ENCODE assay signal across 9 cellular contexts in the genomic region with DNA sequence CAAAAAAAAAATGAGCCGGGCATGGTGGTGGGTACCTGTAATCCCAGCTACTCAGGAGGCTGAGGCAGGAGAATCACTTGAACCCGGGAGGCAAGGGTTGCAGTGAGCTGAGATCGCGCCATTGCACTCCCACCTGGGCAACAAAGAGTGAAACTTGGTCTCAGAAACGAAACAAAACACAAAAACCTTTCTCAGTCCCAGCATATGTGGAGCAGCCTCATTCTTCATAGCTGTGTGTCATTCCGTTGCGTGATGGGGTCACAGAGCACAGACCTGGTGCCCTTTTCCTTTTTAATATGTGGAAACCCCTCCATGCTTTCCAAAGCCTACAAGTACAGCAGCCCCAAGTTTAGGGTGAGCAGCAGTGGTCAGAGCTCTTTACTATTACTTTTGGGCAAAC. TPM values are rescaled to one million over a fixed set of nuclear protein-coding genes. Genes with fewer than 3 reads are reported as not detected.
A peak's percentile ranks its signal among the peaks of the same experiment; 100 is the strongest.
DNase-seq lines count a peak whose midpoint lies in the region; ATAC-seq and TF ChIP-seq lines count a peak whose summit lies in the region.
"Had no signal": no experiment of that assay in that cellular context is flagged by ENCODE, and none has a peak within 500 bp of the region (broad histone marks: within the 10 kb centered on the region; RNA-seq: fewer than 3 reads in every experiment).

No MANE protein-coding gene starts in this region.

- H3K36me3 Mint-ChIP-seq in activated CD4-positive, alpha-beta T cell treated with anti-CD3 and anti-CD28 coated beads for 36 hours (ENCODE audit: low read depth), result peaks cover 65% of the 10 kb centered on the region

- H3K4me3 Mint-ChIP-seq in activated CD4-positive, alpha-beta T cell treated with anti-CD3 and anti-CD28 coated beads for 36 hours, result peak overlapping the region; percentile 57

- H3K27me3 ChIP-seq in dorsolateral prefrontal cortex, result no peaks in the 10 kb centered on the region
- no peaks in the 10 kb centered on the region for H3K27me3 ChIP-seq in lung (ENCODE audit: control insufficient read depth, insufficient read depth)
- no peaks in the 10 kb centered on the region for H3K27me3 ChIP-seq in thyroid gland

- H3K36me3 ChIP-seq in lung (ENCODE audit: control insufficient read depth in 2 of 2, insufficient read depth in 2 of 2, low read length in 2 of 2) (peaks cover 12 to 26% of the 10 kb centered on the region in 2 donors), thyroid gland (peaks cover under 1 to 21% of the 10 kb centered on the region in 2 donors)

- no peaks in the 10 kb centered on the region for H3K27me3 Mint-ChIP-seq in activated CD4-positive, alpha-beta T cell treated with anti-CD3 and anti-CD28 coated beads for 36 hours

- H3K27ac ChIP-seq in dorsolateral prefrontal cortex (peak overlapping the region in 51 of 59 donors; percentile 0 to 87 (median 71)), lung (ENCODE audit: low read depth in 1 of 2, low read length in 1 of 2) (peak overlapping the region; percentile 86 to 93), thyroid gland (peak overlapping the region; percentile 62 to 68 (median 67))

- no peaks in the 10 kb centered on the region for H3K4me1 ChIP-seq in lung (ENCODE audit: control insufficient read depth in 2 of 2, insufficient read depth in 2 of 2, low read length in 2 of 2)
- H3K4me1 ChIP-seq in thyroid gland, result no peaks in the 10 kb centered on the region

- peak; percentile 19 for DNase-seq in activated CD4-positive, alpha-beta T cell treated with anti-CD3 and anti-CD28 coated beads for 36 hours
- no peak for DNase-seq in activated CD4-positive, alpha-beta T cell treated with anti-CD3 and anti-CD28 coated beads for 48 hours
- DNase-seq in dorsolateral prefrontal cortex (no peak), lung (ENCODE audit: low spot score) (no peak), thyroid gland (no peak), hypothalamus (lab: John Stamatoyannopoulos, UW) (no peak)
- DNase-seq in NK-92 treated with Interleukin-12 subunit alpha and Interleukin-12 subunit beta, amount 100 ng/mL, for 24 hours (lab: John Stamatoyannopoulos, UW), result no peak
- DNase-seq: activated naive CD4-positive, alpha-beta T cell had no signal

- TF ChIP-seq CTCF in dorsolateral prefrontal cortex (IDR thresholded peaks at IDR 0.05 in 54 of 56, conservative IDR thresholded peaks at IDR 0.05 in 2 of 56; ENCODE audit: low read depth in 1 of 56, partially characterized antibody in 56 of 56) (no peak), lung (IDR thresholded peaks at IDR 0.05; ENCODE audit: control extremely low read depth, extremely low read depth) (no peak), thyroid gland (IDR thresholded peaks at IDR 0.05) (no peak)

- no peak for TF ChIP-seq POLR2A in thyroid gland (IDR thresholded peaks at IDR 0.05)

- intact Hi-C loops in activated CD4-positive, alpha-beta T cell treated with anti-CD3 and anti-CD28 coated beads for 36 hours (cut with DNase I, micrococcal nuclease), result loop anchor here in 1 of 2 experiments (2.0 kb wide), 1 partner anchor 15 kb away; no protein-coding TSS in a partner anchor
- intact Hi-C loops in dorsolateral prefrontal cortex (cut with DNase I) (no loop called here), thyroid gland (cut with DNase I) (no loop called here)

- CTCF ChIA-PET in activated CD4-positive, alpha-beta T cell treated with anti-CD3 and anti-CD28 coated beads for 36 hours (lab: Charles Lee), result no interaction called here

- POLR2A ChIA-PET in activated CD4-positive, alpha-beta T cell treated with anti-CD3 and anti-CD28 coated beads for 36 hours (lab: Charles Lee), result interaction anchor here (0.6 to 0.8 kb wide), 2 partner anchors 15 to 58 kb away, joined by 4 read pairs; a partner anchor contains a TSS

- H3K9me3 ChIP-seq in lung (ENCODE audit: control insufficient read depth in 2 of 2, insufficient read depth in 1 of 2, low read length in 1 of 2) (no peaks in the 10 kb centered on the region), thyroid gland (no peaks in the 10 kb centered on the region)

- WGBS in lung, 2 donors, result 56 to 77% methylated on average over 7 of the region's 7 CpGs
- WGBS in thyroid gland, 2 donors, result 63 to 73% methylated on average over 7 of the region's 7 CpGs

- peak overlapping the region; percentile 43 for H3K27ac Mint-ChIP-seq in activated CD4-positive, alpha-beta T cell treated with anti-CD3 and anti-CD28 coated beads for 36 hours

- H3K9me3 Mint-ChIP-seq in activated CD4-positive, alpha-beta T cell treated with anti-CD3 and anti-CD28 coated beads for 36 hours (ENCODE audit: low read depth), result no peaks in the 10 kb centered on the region

- peaks cover 60% of the 10 kb centered on the region for H3K4me1 Mint-ChIP-seq in activated CD4-positive, alpha-beta T cell treated with anti-CD3 and anti-CD28 coated beads for 36 hours

- peak; percentile 50 for ATAC-seq in activated CD4-positive, alpha-beta T cell treated with anti-CD3 and anti-CD28 coated beads for 36 hours
- no peak for ATAC-seq in lung (ENCODE audit: insufficient read depth, low FRiP score)
- ATAC-seq in HG02884 (IDR thresholded peaks at IDR 0.05; ENCODE audit: unreplicated experiment), result no peak

- H3K4me3 ChIP-seq in dorsolateral prefrontal cortex, result peak overlapping the region in 9 of 59 donors; percentile 2 to 23 (median 15)
- H3K4me3 ChIP-seq in lung, result no peak overlapping the region
- H3K4me3 ChIP-seq in thyroid gland (replicated peaks in 1 of 3), result no peak overlapping the region

RNA-seq across cellular contexts. Expression of a gene that starts 13.7 kb away (rescaled TPM):
- 10 to 100 TPM; 50.7 to 58.0 TPM for total RNA-seq in activated CD4-positive, alpha-beta T cell treated with anti-CD3 and anti-CD28 coated beads for 36 hours
- total RNA-seq in dorsolateral prefrontal cortex (10 to 100 TPM; 40.8 to 77.7 (median 61.3) TPM), lung (10 to 100 TPM; 19.1 to 36.9 TPM), thyroid gland (10 to 100 TPM; 29.4 to 49.6 (median 39.4) TPM)
- 10 to 100 TPM; 16.9 to 19.8 TPM for polyA plus RNA-seq in lung

RNA-seq across cellular contexts. Expression of a gene that starts 19.1 kb away (rescaled TPM):
- 1 to 10 TPM; 1.9 to 2.6 TPM for total RNA-seq in activated CD4-positive, alpha-beta T cell treated with anti-CD3 and anti-CD28 coated beads for 36 hours
- total RNA-seq in dorsolateral prefrontal cortex, result 10 to 100 TPM; 11.7 to 80.9 (median 48.1) TPM
- 1 to 10 TPM in 1 of 2 donors, under 1 TPM in 1; 0.17 to 2.1 TPM for total RNA-seq in lung
- 1 to 10 TPM; 1.4 to 1.6 TPM for polyA plus RNA-seq in lung
- 10 to 100 TPM in 2 of 4 donors, 1 to 10 TPM in 2; 3.2 to 18.4 (median 12.5) TPM for total RNA-seq in thyroid gland

RNA-seq across cellular contexts. Expression of a gene that starts 58.5 kb away (rescaled TPM):
- 10 to 100 TPM; 18.0 to 18.3 TPM for total RNA-seq in activated CD4-positive, alpha-beta T cell treated with anti-CD3 and anti-CD28 coated beads for 36 hours
- 10 to 100 TPM in 3 of 120 experiments, 1 to 10 TPM in 117; 1.2 to 14.3 (median 2.7) TPM for total RNA-seq in dorsolateral prefrontal cortex
- total RNA-seq in lung, result 1 to 10 TPM; 4.6 to 8.1 TPM
- 1 to 10 TPM; 8.6 to 9.5 TPM for polyA plus RNA-seq in lung
- 10 to 100 TPM in 3 of 4 donors, 1 to 10 TPM in 1; 7.6 to 13.9 (median 12.3) TPM for total RNA-seq in thyroid gland
